ENCODE assay signal across 8 cellular contexts in genomic region chr16:2458887-2459646, GRCh38. TPM values are rescaled to one million over a fixed set of nuclear protein-coding genes. Genes with fewer than 3 reads are reported as not detected.
DNase-seq lines count a peak whose midpoint lies in the region; ATAC-seq and TF ChIP-seq lines count a peak whose summit lies in the region.

No MANE protein-coding gene starts in this region.

- H3K27me3 Mint-ChIP-seq in effector memory CD8-positive, alpha-beta T cell: no peaks in the 10 kb centered on the region

- peaks cover 14% of the 10 kb centered on the region for H3K79me2 ChIP-seq in MM.1S (ENCODE audit: low read length)

- peaks cover 19% of the 10 kb centered on the region for H3K79me1 ChIP-seq in neuronal stem cell (ENCODE audit: low read depth, low read length)

- H4K91ac ChIP-seq in neuronal stem cell (ENCODE audit: low read depth, low read length, poor library complexity): peak overlapping the region; percentile 9

- H3K27ac ChIP-seq in MM.1S (ENCODE audit: low read length) (peak overlapping the region; percentile 21; the same call in 1 of the 2 replicates), neuronal stem cell (replicated peaks; ENCODE audit: low read length) (no peak overlapping the region)

- no peaks in the 10 kb centered on the region for H4K20me1 ChIP-seq in MM.1S (ENCODE audit: insufficient read depth, low read length)

- H3K27ac Mint-ChIP-seq in effector memory CD8-positive, alpha-beta T cell: peak overlapping the region in 1 of 2 donors; percentile 51

- H3K4ac ChIP-seq in neuronal stem cell (ENCODE audit: low read length): no peak overlapping the region

- H2BK15ac ChIP-seq in neuronal stem cell (ENCODE audit: low read length): peak overlapping the region; percentile 67

- no peaks in the 10 kb centered on the region for H3K9me2 ChIP-seq in MM.1S (replicated peaks; ENCODE audit: insufficient read depth, low read length)

- peak overlapping the region; percentile 78 to 82 for H3K4me3 Mint-ChIP-seq in effector memory CD8-positive, alpha-beta T cell

- no CpG with 5 or more reads among the region's 18 CpGs for WGBS in neuronal stem cell (ENCODE audit: extremely low coverage in 2 of 2, insufficient read length in 2 of 2, insufficient replicate concordance in 1 of 2), 2 donors

- no peaks in the 10 kb centered on the region; the same call in 1 of the 2 replicates for H3K36me3 ChIP-seq in MM.1S (replicated peaks; ENCODE audit: insufficient read depth, low read length)
- peaks cover 49 to 76% of the 10 kb centered on the region in 2 donors for H3K36me3 ChIP-seq in neuronal stem cell (replicated peaks in 1 of 2; ENCODE audit: control insufficient read depth in 2 of 2, insufficient read depth in 2 of 2, low read length in 2 of 2)

- H3K4me1 Mint-ChIP-seq in effector memory CD8-positive, alpha-beta T cell (ENCODE audit: low read depth in 2 of 2): peaks cover 5 to 8% of the 10 kb centered on the region in 2 donors

- H2BK120ac ChIP-seq in neuronal stem cell (ENCODE audit: low read depth, low read length): no peak overlapping the region

- H3K4me3 ChIP-seq in MM.1S (ENCODE audit: low read length) (peak overlapping the region; percentile 72), neuronal stem cell (ENCODE audit: low read length in 2 of 2) (peak overlapping the region; percentile 67 to 75)

- H3F3A ChIP-seq in MM.1S (ENCODE audit: insufficient read depth, low read length): peaks cover 21% of the 10 kb centered on the region

- DNase-seq in ELF-1 (ENCODE audit: low read depth, low spot score): peak; percentile 24
- no peak for DNase-seq in MM.1S
- no peak for DNase-seq in effector memory CD8-positive, alpha-beta T cell
- no peak for DNase-seq in neuronal stem cell (ENCODE audit: low spot score)
- DNase-seq in islet precursor cell: no peak
- DNase-seq in GM19238 (ENCODE audit: insufficient read length, low spot score): no peak

- peak overlapping the region; percentile 96 for H3K4me2 ChIP-seq in MM.1S (ENCODE audit: low read depth, low read length)
- peak overlapping the region; percentile 71 for H3K4me2 ChIP-seq in neuronal stem cell (ENCODE audit: insufficient read depth, low read length, poor library complexity, severe bottlenecking)

- H3K36me3 Mint-ChIP-seq in effector memory CD8-positive, alpha-beta T cell (ENCODE audit: insufficient read depth): no peaks in the 10 kb centered on the region

- H3K9me3 ChIP-seq in MM.1S (replicated peaks; ENCODE audit: insufficient read depth, low read length) (no peaks in the 10 kb centered on the region), neuronal stem cell (replicated peaks in 1 of 2; ENCODE audit: control insufficient read depth in 2 of 2, insufficient read depth in 1 of 2, low read depth in 1 of 2, low read length in 2 of 2) (no peaks in the 10 kb centered on the region)

- peaks cover 15% of the 10 kb centered on the region for H3K4me1 ChIP-seq in MM.1S (ENCODE audit: low read length)
- peaks cover 13 to 19% of the 10 kb centered on the region in 2 donors for H3K4me1 ChIP-seq in neuronal stem cell (ENCODE audit: control insufficient read depth in 2 of 2, insufficient read depth in 1 of 2, low read depth in 1 of 2, low read length in 2 of 2)

- ATAC-seq in effector memory CD8-positive, alpha-beta T cell (replicated peaks): no peak
- ATAC-seq in GM19023 (IDR thresholded peaks at IDR 0.05; ENCODE audit: unreplicated experiment) (no peak), GM21367 (IDR thresholded peaks at IDR 0.05; ENCODE audit: unreplicated experiment) (no peak)

- H3K18ac ChIP-seq in neuronal stem cell (ENCODE audit: low read length): peak overlapping the region; percentile 94

- H3K9ac ChIP-seq in MM.1S (ENCODE audit: low read length): peak overlapping the region; percentile 48; the same call in 1 of the 2 replicates
- H3K9ac ChIP-seq in neuronal stem cell (ENCODE audit: low read depth, low read length, poor library complexity): peak overlapping the region; percentile 91

- H3K9me3 Mint-ChIP-seq in effector memory CD8-positive, alpha-beta T cell: no peaks in the 10 kb centered on the region

- H3K27me3 ChIP-seq in MM.1S (replicated peaks; ENCODE audit: insufficient read depth, low read length) (no peaks in the 10 kb centered on the region), neuronal stem cell (ENCODE audit: control insufficient read depth in 3 of 3, insufficient read depth in 3 of 3, low read depth in 1 of 3, low read length in 3 of 3) (no peaks in the 10 kb centered on the region)

- no peak for TF ChIP-seq CTCF in MM.1S (IDR thresholded peaks at IDR 0.05; ENCODE audit: low read length)

- H2AFZ ChIP-seq in MM.1S (ENCODE audit: low read length) (peak overlapping the region; percentile 79), neuronal stem cell (ENCODE audit: low read length) (peak overlapping the region; percentile 98)

- H4K8ac ChIP-seq in neuronal stem cell (ENCODE audit: low read depth, low read length): no peak overlapping the region

- H2AK5ac ChIP-seq in neuronal stem cell (ENCODE audit: low read depth, low read length): peak overlapping the region; percentile 47

- peak overlapping the region; percentile 87 for H2BK5ac ChIP-seq in neuronal stem cell (ENCODE audit: low read length)

- no peak overlapping the region for H2BK12ac ChIP-seq in neuronal stem cell (ENCODE audit: low read length)

- H3K14ac ChIP-seq in neuronal stem cell (ENCODE audit: low read length): peak overlapping the region; percentile 49

- H3K23ac ChIP-seq in neuronal stem cell (ENCODE audit: low read depth, low read length, poor library complexity): peak overlapping the region; percentile 86

RNA-seq across cellular contexts. Expression of gene TEDC2, which starts 0.8 kb away (rescaled TPM):
- polyA plus RNA-seq in neuronal stem cell (2013, experiment 1 of 2): 31.4 TPM
- 29.6 TPM for polyA plus RNA-seq in neuronal stem cell (2013, experiment 2 of 2)

RNA-seq across cellular contexts. Expression of gene NTN3, which starts 12.0 kb away (rescaled TPM):
- 0.96 TPM for polyA plus RNA-seq in neuronal stem cell (2013, experiment 1 of 2)
- polyA plus RNA-seq in neuronal stem cell (2013, experiment 2 of 2): 1.1 TPM

RNA-seq across cellular contexts. Expression of gene TBC1D24, which starts 15.9 kb away (rescaled TPM):
- polyA plus RNA-seq in neuronal stem cell (2013, experiment 1 of 2): 7.1 TPM
- polyA plus RNA-seq in neuronal stem cell (2013, experiment 2 of 2): 7.2 TPM

RNA-seq across cellular contexts. Expression of gene CCNF, which starts 29.8 kb away (rescaled TPM):
- 26.8 TPM for polyA plus RNA-seq in neuronal stem cell (2013, experiment 1 of 2)
- polyA plus RNA-seq in neuronal stem cell (2013, experiment 2 of 2): 26.7 TPM

RNA-seq across cellular contexts. Expression of gene ATP6V0C, which starts 54.7 kb away (rescaled TPM):
- polyA plus RNA-seq in neuronal stem cell (2013, experiment 1 of 2): 244 TPM
- 240 TPM for polyA plus RNA-seq in neuronal stem cell (2013, experiment 2 of 2)
